ENCODE assay signal across 19 cellular contexts in the genomic region with DNA sequence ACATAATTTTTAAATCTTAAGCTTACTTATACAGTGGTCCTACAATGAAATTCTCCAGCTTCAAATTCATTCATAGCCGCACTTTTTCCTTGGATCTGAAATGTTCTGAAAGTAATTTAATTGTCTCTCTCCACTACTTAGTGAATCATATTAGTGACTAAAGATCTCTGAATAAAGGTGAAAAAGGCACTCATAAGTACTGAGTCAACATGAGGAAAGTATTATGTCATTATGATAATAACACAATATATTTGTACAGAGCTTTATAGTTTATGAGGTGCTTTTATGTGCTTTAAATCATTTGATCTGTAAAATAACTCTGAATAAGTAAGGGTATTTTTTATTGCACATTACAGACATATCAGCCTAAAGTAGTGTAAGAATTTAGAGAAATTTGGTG.
"Had no signal": no experiment of that assay in that cellular context is flagged by ENCODE, and none has a peak within 500 bp of the region (broad histone marks: within the 10 kb centered on the region; RNA-seq: fewer than 3 reads in every experiment).

No MANE protein-coding gene starts in this region.

- H3K4me3 Mint-ChIP-seq: activated naive CD8-positive, alpha-beta T cell treated with anti-CD3 and anti-CD28 coated beads, Interleukin-2, amount 50 U/mL, for 24 hours; activated T-helper 1 cell treated with anti-CD3 and anti-CD28 coated beads, Interleukin-12 subunit alpha, Interleukin-12 subunit beta, Interleukin-2, Interleukin-4 antibody, amounts not matched to agents 30 ng/mL and 10 ng/mL and 1 ng/mL, durations not matched to agents 14 hours and 24 hours and 36 hours; endodermal cell; neural crest cell had no signal

- H3K36me3 ChIP-seq: ascending aorta, cardiac muscle cell, left lung, ovary, right lobe of liver, upper lobe of left lung had no signal

- H3K4me1 ChIP-seq: ascending aorta, left lung, right lobe of liver, upper lobe of left lung had no signal

- ATAC-seq: activated naive CD8-positive, alpha-beta T cell treated with anti-CD3 and anti-CD28 coated beads, Interleukin-2, amount 50 U/mL, for 24 hours; left lung; right lobe of liver; stimulated activated naive CD8-positive, alpha-beta T cell treated with anti-CD3 and anti-CD28 coated beads, Interleukin-15, Interleukin-2, amounts not matched to agents 100 U/mL and 50 U/mL, for 24 hours had no signal

- H3K27ac ChIP-seq: ascending aorta, cardiac muscle cell, dorsolateral prefrontal cortex, left lung, ovary, right lobe of liver, upper lobe of left lung had no signal

- H3K27me3 Mint-ChIP-seq: activated naive CD8-positive, alpha-beta T cell treated with anti-CD3 and anti-CD28 coated beads, Interleukin-2, amount 50 U/mL, for 24 hours had no signal

- H3K4me3 ChIP-seq: ascending aorta, cardiac muscle cell, dorsolateral prefrontal cortex, left lung, ovary, right lobe of liver, smooth muscle cell, upper lobe of left lung had no signal

- H3K4me2 ChIP-seq: smooth muscle cell had no signal

- DNase-seq: activated CD4-positive, CD25-positive, alpha-beta regulatory T cell treated with anti-CD3 and anti-CD28 coated beads, Interleukin-2, amount 50 U/mL, for 72 hours; activated naive CD4-positive, alpha-beta T cell; activated naive CD8-positive, alpha-beta T cell treated with anti-CD3 and anti-CD28 coated beads, Interleukin-2, amount 50 U/mL, for 24 hours; dorsolateral prefrontal cortex; endodermal cell; erythroblast; islet precursor cell; left lung; mammary epithelial cell; ovary; right lobe of liver; stimulated activated naive CD8-positive, alpha-beta T cell treated with anti-CD3 and anti-CD28 coated beads, Interleukin-15, Interleukin-2, amounts not matched to agents 100 U/mL and 50 U/mL, for 24 hours; T1000; upper lobe of left lung had no signal

- H3K27me3 ChIP-seq: ascending aorta, cardiac muscle cell, dorsolateral prefrontal cortex, left lung, ovary, right lobe of liver, upper lobe of left lung had no signal

- H3K27ac Mint-ChIP-seq: activated naive CD8-positive, alpha-beta T cell treated with anti-CD3 and anti-CD28 coated beads, Interleukin-2, amount 50 U/mL, for 24 hours; activated T-helper 1 cell treated with anti-CD3 and anti-CD28 coated beads, Interleukin-12 subunit alpha, Interleukin-12 subunit beta, Interleukin-2, Interleukin-4 antibody, amounts not matched to agents 30 ng/mL and 10 ng/mL and 1 ng/mL, durations not matched to agents 14 hours and 24 hours and 36 hours; endodermal cell had no signal

- H3K4me1 Mint-ChIP-seq: activated naive CD8-positive, alpha-beta T cell treated with anti-CD3 and anti-CD28 coated beads, Interleukin-2, amount 50 U/mL, for 24 hours; endodermal cell; neural crest cell had no signal

- H3K9me3 ChIP-seq: ascending aorta, ovary, right lobe of liver, upper lobe of left lung had no signal
